In the genomic region with DNA sequence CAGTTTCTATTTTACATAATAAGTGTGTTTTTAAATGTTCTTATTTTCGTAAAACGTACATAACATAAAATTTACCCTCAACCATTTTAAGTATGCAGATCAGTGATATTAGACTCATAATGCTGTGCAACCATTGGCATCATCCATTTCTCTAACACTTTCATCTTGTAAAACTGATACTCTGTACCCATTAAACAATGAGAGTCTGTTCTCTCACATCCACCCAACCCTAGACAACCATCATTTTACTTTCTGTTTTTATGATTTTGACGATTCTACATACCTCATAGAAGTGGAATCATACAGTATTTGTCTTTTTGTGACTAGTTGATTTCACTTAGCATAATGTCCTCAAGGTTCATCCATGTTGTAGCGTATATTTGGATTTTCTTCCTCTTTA, we compare ENCODE assay signal across 23 cellular contexts.
A peak's percentile ranks its signal among the peaks of the same experiment; 100 is the strongest.
DNase-seq lines count a peak whose midpoint lies in the region; ATAC-seq lines count a peak whose summit lies in the region.
"Had no signal": no experiment of that assay in that cellular context is flagged by ENCODE, and none has a peak within 500 bp of the region (broad histone marks: within the 10 kb centered on the region; RNA-seq: fewer than 3 reads in every experiment).

No MANE protein-coding gene starts in this region.

- H3K9me3 Mint-ChIP-seq in stimulated activated memory B cell treated with anti-CD40 and anti-IgM and Interleukin-4, amounts not matched to agents 10 μg/mL and 1 μg/mL and 100 μg/mL, for 72 hours: peaks cover 16% of the 10 kb centered on the region

- H3K27me3 Mint-ChIP-seq in stimulated activated memory B cell treated with anti-CD40 and anti-IgM and Interleukin-4, amounts not matched to agents 10 μg/mL and 1 μg/mL and 100 μg/mL, for 72 hours: no peaks in the 10 kb centered on the region
- H3K27me3 Mint-ChIP-seq: CD4-positive, alpha-beta memory T cell; CD4-positive, CD25-positive, alpha-beta regulatory T cell; CD8-positive, alpha-beta memory T cell had no signal

- no peaks in the 10 kb centered on the region for H3K4me1 Mint-ChIP-seq in stimulated activated memory B cell treated with anti-CD40 and anti-IgM and Interleukin-4, amounts not matched to agents 10 μg/mL and 1 μg/mL and 100 μg/mL, for 72 hours
- H3K4me1 Mint-ChIP-seq: CD14-positive monocyte; CD4-positive, alpha-beta memory T cell; CD4-positive, CD25-positive, alpha-beta regulatory T cell; CD8-positive, alpha-beta memory T cell had no signal

- no peaks in the 10 kb centered on the region for H3K36me3 Mint-ChIP-seq in stimulated activated memory B cell treated with anti-CD40 and anti-IgM and Interleukin-4, amounts not matched to agents 10 μg/mL and 1 μg/mL and 100 μg/mL, for 72 hours
- H3K36me3 Mint-ChIP-seq: CD14-positive monocyte; CD4-positive, alpha-beta memory T cell; CD4-positive, CD25-positive, alpha-beta regulatory T cell; CD8-positive, alpha-beta memory T cell had no signal

- ATAC-seq in GM19463 (IDR thresholded peaks at IDR 0.05; ENCODE audit: unreplicated experiment) (peak; percentile 57), HG02798 (IDR thresholded peaks at IDR 0.05; ENCODE audit: poor library complexity, unreplicated experiment) (peak; percentile 42)
- no peak for ATAC-seq in stimulated activated memory B cell treated with anti-CD40 and anti-IgM and Interleukin-4, amounts not matched to agents 10 μg/mL and 1 μg/mL and 100 μg/mL, for 72 hours
- ATAC-seq: GM12878 had no signal

- H3K4me3 Mint-ChIP-seq in stimulated activated memory B cell treated with anti-CD40 and anti-IgM and Interleukin-4, amounts not matched to agents 10 μg/mL and 1 μg/mL and 100 μg/mL, for 72 hours: no peak overlapping the region
- H3K4me3 Mint-ChIP-seq: CD14-positive monocyte; CD4-positive, alpha-beta memory T cell; CD4-positive, CD25-positive, alpha-beta regulatory T cell; CD8-positive, alpha-beta memory T cell had no signal

- H3K27ac Mint-ChIP-seq in stimulated activated memory B cell treated with anti-CD40 and anti-IgM and Interleukin-4, amounts not matched to agents 10 μg/mL and 1 μg/mL and 100 μg/mL, for 72 hours: no peak overlapping the region
- H3K27ac Mint-ChIP-seq: CD14-positive monocyte; CD4-positive, alpha-beta memory T cell; CD4-positive, CD25-positive, alpha-beta regulatory T cell; CD8-positive, alpha-beta memory T cell had no signal

- peak; percentile 11 for DNase-seq in foreskin melanocyte
- no peak for DNase-seq in inferior parietal cortex (ENCODE audit: extremely low spot score)
- DNase-seq in NCI-H446 (lab: John Stamatoyannopoulos, UW): no peak
- DNase-seq: 8988T; ACHN; BE2C; C1 segment of cervical spinal cord; CD4-positive, alpha-beta memory T cell; CD4-positive, CD25-positive, alpha-beta regulatory T cell; CD8-positive, alpha-beta memory T cell; COR-L47; DMS 273 treated with DMSO at 0.1 percent for 48 hours; DMS153; DMS53; DMS79; DND-41; EL; GDM1 had no signal
